10 cellular contexts compared by ENCODE assay signal in the genomic region with DNA sequence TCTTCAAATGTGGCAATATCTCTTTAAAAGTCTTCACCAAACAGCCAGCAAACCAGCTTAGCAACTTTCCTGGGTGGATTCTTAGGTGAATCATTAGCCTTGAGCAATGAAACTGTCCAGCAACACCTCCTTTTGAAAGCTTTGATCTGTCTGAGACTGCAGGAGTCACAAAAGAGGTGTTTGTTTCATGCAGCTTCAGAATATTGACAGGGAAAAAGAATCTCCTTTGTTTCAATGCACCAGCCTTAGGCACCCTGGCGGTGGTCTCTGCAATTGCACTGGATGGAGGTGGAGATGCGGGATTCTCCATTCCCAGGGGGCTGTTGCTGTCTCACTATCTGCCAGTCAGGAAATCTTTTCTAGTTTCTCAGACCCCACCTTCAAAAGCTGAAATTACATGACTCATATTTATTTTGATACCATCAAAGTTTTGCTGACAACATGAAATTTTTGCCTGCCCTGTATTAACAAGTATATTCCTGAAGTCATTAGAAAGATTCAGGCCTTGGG.
DNase-seq lines count a peak whose midpoint lies in the region; ATAC-seq and TF ChIP-seq lines count a peak whose summit lies in the region.
"Had no signal": no experiment of that assay in that cellular context is flagged by ENCODE, and none has a peak within 500 bp of the region (broad histone marks: within the 10 kb centered on the region; RNA-seq: fewer than 3 reads in every experiment).

No MANE protein-coding gene starts in this region.

- no peaks in the 10 kb centered on the region for H3K9me3 ChIP-seq in PC-9 (ENCODE audit: insufficient read depth, low read depth)
- no peaks in the 10 kb centered on the region for H3K9me3 ChIP-seq in iPS DF 6.9 (ENCODE audit: control insufficient read depth, insufficient read depth, low read length)

- no peaks in the 10 kb centered on the region for H3F3A ChIP-seq in GM23338 (replicated peaks; ENCODE audit: low read depth)
- H3F3A ChIP-seq in PC-9 (ENCODE audit: insufficient read depth, low read depth) = peaks cover 18% of the 10 kb centered on the region; the same call in 1 of the 2 replicates

- no peaks in the 10 kb centered on the region for H3K36me3 ChIP-seq in GM23338 (ENCODE audit: insufficient read depth)
- no peaks in the 10 kb centered on the region for H3K36me3 ChIP-seq in PC-9 (ENCODE audit: low read depth)
- no peaks in the 10 kb centered on the region for H3K36me3 ChIP-seq in iPS DF 6.9 (ENCODE audit: control insufficient read depth, insufficient read depth, low read length)

- no peak overlapping the region; the same call in 1 of the 2 replicates for H2AFZ ChIP-seq in GM23338
- H2AFZ ChIP-seq in PC-9 = peak overlapping the region; percentile 64; the same call in 1 of the 2 replicates

- H3K4me1 ChIP-seq in GM23338 (ENCODE audit: insufficient read depth) (peaks cover 22% of the 10 kb centered on the region), PC-9 (replicated peaks; ENCODE audit: insufficient read depth) (peaks cover 45% of the 10 kb centered on the region), iPS DF 6.9 (ENCODE audit: control insufficient read depth, insufficient read depth, low read length) (no peaks in the 10 kb centered on the region; the same call in 1 of the 2 replicates)

- H3K27me3 ChIP-seq in GM23338 (ENCODE audit: insufficient read depth) (no peaks in the 10 kb centered on the region), PC-9 (ENCODE audit: insufficient read depth, low read depth) (no peaks in the 10 kb centered on the region), iPS DF 6.9 (ENCODE audit: control insufficient read depth, insufficient read depth, low read length) (no peaks in the 10 kb centered on the region)

- peaks cover 50% of the 10 kb centered on the region for H3K4me1 Mint-ChIP-seq in GM23338
- H3K4me1 Mint-ChIP-seq: B cell had no signal

- no CpG with 5 or more reads among the region's 2 CpGs for WGBS in iPS DF 6.9 (ENCODE audit: insufficient coverage, insufficient read length)

- H3K9me3 Mint-ChIP-seq in GM23338 = no peaks in the 10 kb centered on the region

- H4K20me1 ChIP-seq in GM23338 (replicated peaks; ENCODE audit: insufficient read depth) (no peaks in the 10 kb centered on the region), PC-9 (ENCODE audit: insufficient read depth) (no peaks in the 10 kb centered on the region)

- DNase-seq in GM23338 (ENCODE audit: low spot score) = peak; percentile 80
- peak; percentile 63 to 95 for DNase-seq in PC-9
- DNase-seq in iPS DF 6.9 (ENCODE audit: low read depth, low spot score) = peak; percentile 35
- no peak for DNase-seq in globus pallidus (ENCODE audit: low spot score)
- no peak for DNase-seq in stimulated activated naive CD8-positive, alpha-beta T cell treated with anti-CD3 and anti-CD28 coated beads, Interleukin-15, Interleukin-2, amounts not matched to agents 100 U/mL and 50 U/mL, for 24 hours
- no peak for DNase-seq in NCI-H1694 treated with DMSO at 0.1 percent for 48 hours (lab: John Stamatoyannopoulos, UW)
- DNase-seq in NCI-H2107 (lab: John Stamatoyannopoulos, UW) = no peak
- DNase-seq: aorta had no signal

- no TSS peak for BruUV-seq in PC-9 (replicated peaks; lab: Mats Ljungman, UMichigan)

- no peaks in the 10 kb centered on the region for H3K36me3 Mint-ChIP-seq in GM23338 (ENCODE audit: low read depth)

- no peak overlapping the region for H3K4me2 ChIP-seq in GM23338
- H3K4me2 ChIP-seq in PC-9 = peak overlapping the region; percentile 77

- peak overlapping the region; percentile 90 for H3K27ac ChIP-seq in 22Rv1
- no peak overlapping the region for H3K27ac ChIP-seq in GM23338 (ENCODE audit: low read depth)
- H3K27ac ChIP-seq in PC-9 = peak overlapping the region; percentile 94
- H3K27ac ChIP-seq in iPS DF 6.9 (ENCODE audit: low read length) = no peak overlapping the region

- H3K9me2 ChIP-seq in GM23338 (ENCODE audit: insufficient read depth) = no peaks in the 10 kb centered on the region; the same call in 1 of the 2 replicates
- no peaks in the 10 kb centered on the region for H3K9me2 ChIP-seq in PC-9 (ENCODE audit: insufficient read depth)

- POLR2A ChIA-PET in PC-9 (lab: Charles Lee; ENCODE audit: unreplicated experiment) = no interaction called here

- no peak overlapping the region for H3K4me3 Mint-ChIP-seq in GM23338
- H3K4me3 Mint-ChIP-seq: B cell had no signal

- peak overlapping the region; percentile 65; the same call in 1 of the 2 replicates for H3K27ac Mint-ChIP-seq in GM23338
- H3K27ac Mint-ChIP-seq: B cell had no signal

- ATAC-seq in GM23338 = peak; percentile 86
- ATAC-seq in stimulated activated naive CD8-positive, alpha-beta T cell treated with anti-CD3 and anti-CD28 coated beads, Interleukin-15, Interleukin-2, amounts not matched to agents 100 U/mL and 50 U/mL, for 24 hours = no peak

- peaks cover 5% of the 10 kb centered on the region for H3K27me3 Mint-ChIP-seq in GM23338 (ENCODE audit: insufficient read depth, low read depth, poor library complexity)
- H3K27me3 Mint-ChIP-seq: B cell had no signal

- TF ChIP-seq CTCF in 22Rv1 (IDR thresholded peaks at IDR 0.05) (peak; percentile 77), GM23338 (conservative IDR thresholded peaks at IDR 0.05; ENCODE audit: low read depth in 2 of 2) (peak; percentile 75 to 81), PC-9 (conservative IDR thresholded peaks at IDR 0.05) (peak; percentile 80)

- H3K4me3 ChIP-seq in GM23338 = no peak overlapping the region
- H3K4me3 ChIP-seq in PC-9 = no peak overlapping the region; the same call in 1 of the 2 replicates
- H3K4me3 ChIP-seq in iPS DF 6.9 (ENCODE audit: low read length) = no peak overlapping the region

- intact Hi-C loops in PC-9 (cut with micrococcal nuclease; ENCODE audit: unreplicated experiment) = loop anchor here (2.0 to 5.0 kb wide), 5 partner anchors 33 to 270 kb away; a partner anchor contains a TSS

- CTCF ChIA-PET in PC-9 (lab: Charles Lee) = interaction anchor here (0.6 to 1.0 kb wide), 3 partner anchors 42 to 230 kb away, joined by 3 to 15 read pairs (median 4); no protein-coding TSS in a partner anchor

- H3K79me2 ChIP-seq in GM23338 (replicated peaks; ENCODE audit: insufficient read depth) (no peaks in the 10 kb centered on the region), PC-9 (ENCODE audit: low read depth) (no peaks in the 10 kb centered on the region)

TF ChIP-seq in GM23338, 12 proteins besides CTCF, POLR2A, EP300 and RAD21 (continues in another document):
- TF ChIP-seq NANOG (IDR thresholded peaks at IDR 0.05; ENCODE audit: borderline replicate concordance) = no peak
- TF ChIP-seq, protein P1, sequence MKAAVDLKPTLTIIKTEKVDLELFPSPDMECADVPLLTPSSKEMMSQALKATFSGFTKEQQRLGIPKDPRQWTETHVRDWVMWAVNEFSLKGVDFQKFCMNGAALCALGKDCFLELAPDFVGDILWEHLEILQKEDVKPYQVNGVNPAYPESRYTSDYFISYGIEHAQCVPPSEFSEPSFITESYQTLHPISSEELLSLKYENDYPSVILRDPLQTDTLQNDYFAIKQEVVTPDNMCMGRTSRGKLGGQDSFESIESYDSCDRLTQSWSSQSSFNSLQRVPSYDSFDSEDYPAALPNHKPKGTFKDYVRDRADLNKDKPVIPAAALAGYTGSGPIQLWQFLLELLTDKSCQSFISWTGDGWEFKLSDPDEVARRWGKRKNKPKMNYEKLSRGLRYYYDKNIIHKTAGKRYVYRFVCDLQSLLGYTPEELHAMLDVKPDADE (IDR thresholded peaks at IDR 0.05) = no peak
- no peak for TF ChIP-seq POLR2AphosphoS5 (IDR thresholded peaks at IDR 0.05; ENCODE audit: low read depth)
- no peak for TF ChIP-seq CREB1 (CRISPR knock-in tag; IDR thresholded peaks at IDR 0.05; ENCODE audit: low read depth)
- TF ChIP-seq, protein P2, sequence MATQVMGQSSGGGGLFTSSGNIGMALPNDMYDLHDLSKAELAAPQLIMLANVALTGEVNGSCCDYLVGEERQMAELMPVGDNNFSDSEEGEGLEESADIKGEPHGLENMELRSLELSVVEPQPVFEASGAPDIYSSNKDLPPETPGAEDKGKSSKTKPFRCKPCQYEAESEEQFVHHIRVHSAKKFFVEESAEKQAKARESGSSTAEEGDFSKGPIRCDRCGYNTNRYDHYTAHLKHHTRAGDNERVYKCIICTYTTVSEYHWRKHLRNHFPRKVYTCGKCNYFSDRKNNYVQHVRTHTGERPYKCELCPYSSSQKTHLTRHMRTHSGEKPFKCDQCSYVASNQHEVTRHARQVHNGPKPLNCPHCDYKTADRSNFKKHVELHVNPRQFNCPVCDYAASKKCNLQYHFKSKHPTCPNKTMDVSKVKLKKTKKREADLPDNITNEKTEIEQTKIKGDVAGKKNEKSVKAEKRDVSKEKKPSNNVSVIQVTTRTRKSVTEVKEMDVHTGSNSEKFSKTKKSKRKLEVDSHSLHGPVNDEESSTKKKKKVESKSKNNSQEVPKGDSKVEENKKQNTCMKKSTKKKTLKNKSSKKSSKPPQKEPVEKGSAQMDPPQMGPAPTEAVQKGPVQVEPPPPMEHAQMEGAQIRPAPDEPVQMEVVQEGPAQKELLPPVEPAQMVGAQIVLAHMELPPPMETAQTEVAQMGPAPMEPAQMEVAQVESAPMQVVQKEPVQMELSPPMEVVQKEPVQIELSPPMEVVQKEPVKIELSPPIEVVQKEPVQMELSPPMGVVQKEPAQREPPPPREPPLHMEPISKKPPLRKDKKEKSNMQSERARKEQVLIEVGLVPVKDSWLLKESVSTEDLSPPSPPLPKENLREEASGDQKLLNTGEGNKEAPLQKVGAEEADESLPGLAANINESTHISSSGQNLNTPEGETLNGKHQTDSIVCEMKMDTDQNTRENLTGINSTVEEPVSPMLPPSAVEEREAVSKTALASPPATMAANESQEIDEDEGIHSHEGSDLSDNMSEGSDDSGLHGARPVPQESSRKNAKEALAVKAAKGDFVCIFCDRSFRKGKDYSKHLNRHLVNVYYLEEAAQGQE (IDR thresholded peaks at IDR 0.05; ENCODE audit: unreplicated experiment) = no peak
- TF ChIP-seq ZNF114 (CRISPR knock-in tag; IDR thresholded peaks at IDR 0.05) = no peak
- TF ChIP-seq EZH2phosphoT487 (IDR thresholded peaks at IDR 0.05; ENCODE audit: unreplicated experiment) = no peak

Comparison
In these comparisons a context has a peak if more than half of its experiments do, and no peak if none do; other contexts are left out.
1. H3K27ac ChIP-seq: peak in 22Rv1 (single experiment) and PC-9 (single experiment); none in GM23338 (single experiment) and iPS DF 6.9 (single experiment).
2. DNase-seq: peak in GM23338 (single experiment), PC-9 (2 of 2) and iPS DF 6.9 (single experiment); none in globus pallidus (single experiment), stimulated activated naive CD8-positive, alpha-beta T cell treated with anti-CD3 and anti-CD28 coated beads, Interleukin-15, Interleukin-2, amounts not matched to agents 100 U/mL and 50 U/mL, for 24 hours (single experiment), NCI-H1694 treated with DMSO at 0.1 percent for 48 hours (single experiment) and NCI-H2107 (single experiment).
3. Peak in every context shown above with its lines, with median percentiles within 50 percentile points of each other: CTCF ChIP-seq.